8 cellular contexts compared by ENCODE assay signal in the genomic region with DNA sequence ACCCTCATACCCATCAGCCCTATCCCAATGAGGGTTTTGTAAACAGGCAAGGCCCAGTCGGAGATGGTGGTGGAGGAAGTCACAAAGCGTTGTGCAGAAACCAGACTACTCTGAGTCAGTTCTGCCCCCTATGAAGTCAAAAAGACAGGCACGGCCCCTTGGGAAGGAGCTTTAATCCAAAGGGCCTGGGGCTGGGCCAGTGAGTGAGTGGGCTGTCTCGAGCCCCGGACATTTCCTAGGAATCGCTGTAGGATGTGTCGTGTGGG. TPM values are rescaled to one million over a fixed set of nuclear protein-coding genes. Genes with fewer than 3 reads are reported as not detected.
A peak's percentile ranks its signal among the peaks of the same experiment; 100 is the strongest.
DNase-seq lines count a peak whose midpoint lies in the region; ATAC-seq and FAIRE-seq lines count a peak whose summit lies in the region.

No MANE protein-coding gene starts in this region.

- no peak for FAIRE-seq in RCC 7860 (lab: Jason Lieb, UNC)

- peak; percentile 23 for DNase-seq in RCC 7860 (ENCODE audit: low spot score)
- peak; percentile 84 for DNase-seq in fibroblast of gingiva (ENCODE audit: low read depth)
- DNase-seq in sciatic nerve (ENCODE audit: low spot score) = no peak
- DNase-seq in DMS153 (lab: John Stamatoyannopoulos, UW) = no peak

- intact Hi-C loops in sciatic nerve (cut with DNase I) = loop anchor here (10.0 kb wide), 1 partner anchor 69 kb away; the partner anchor contains the start of gene CSF1

- ATAC-seq in GM19035 (IDR thresholded peaks at IDR 0.05; ENCODE audit: unreplicated experiment) (peak; percentile 1), sciatic nerve (peak; percentile 59), GM18519 (IDR thresholded peaks at IDR 0.05; ENCODE audit: low FRiP score, unreplicated experiment) (no peak), GM19463 (IDR thresholded peaks at IDR 0.05; ENCODE audit: unreplicated experiment) (no peak), HG02759 (IDR thresholded peaks at IDR 0.05; ENCODE audit: unreplicated experiment) (no peak)

RNA-seq across cellular contexts. Expression of gene AHCYL1, which starts 0.4 kb away (rescaled TPM):
- total RNA-seq in sciatic nerve = 71.3 TPM

RNA-seq across cellular contexts. Expression of gene STRIP1, which starts 50.3 kb away (rescaled TPM):
- total RNA-seq in sciatic nerve = 44.1 TPM

Comparison
In these comparisons a context has a peak if more than half of its experiments do, and no peak if none do; other contexts are left out.
1. ATAC-seq: peak in GM19035 (single experiment) and sciatic nerve (single experiment); none in GM18519 (single experiment), GM19463 (single experiment) and HG02759 (single experiment).
2. DNase-seq: peak in RCC 7860 (single experiment) and fibroblast of gingiva (single experiment); none in sciatic nerve (single experiment) and DMS153 (single experiment).